8 cellular contexts compared by ENCODE assay signal in genomic region chr13:76473552-76474134, GRCh38.
DNase-seq lines count a peak whose midpoint lies in the region; ATAC-seq, FAIRE-seq and TF ChIP-seq lines count a peak whose summit lies in the region.

No MANE protein-coding gene starts in this region.

- peak; percentile 99 for ATAC-seq in HG02852 (IDR thresholded peaks at IDR 0.05; ENCODE audit: unreplicated experiment)

- H3K4me3 ChIP-seq in astrocyte of the cerebellum (ENCODE audit: low read depth, low read length) (no peak overlapping the region), small intestine (ENCODE audit: low read depth in 1 of 2, low read length in 2 of 2) (no peak overlapping the region)

- no peaks in the 10 kb centered on the region for H3K36me3 ChIP-seq in small intestine (ENCODE audit: control insufficient read depth in 2 of 2, insufficient read depth in 2 of 2, low read length in 2 of 2)

- no peak for FAIRE-seq in small intestine (lab: Jason Lieb, UNC)

- no peaks in the 10 kb centered on the region for H3K27me3 ChIP-seq in small intestine (ENCODE audit: control insufficient read depth in 2 of 2, insufficient read depth in 2 of 2, low read length in 2 of 2)

- H3K27ac ChIP-seq in small intestine (ENCODE audit: low read depth in 1 of 2, low read length in 1 of 2): no peak overlapping the region

- no peaks in the 10 kb centered on the region for H3K9me3 ChIP-seq in small intestine (ENCODE audit: control insufficient read depth, low read depth)

- TF ChIP-seq CTCF in astrocyte of the cerebellum (IDR thresholded peaks at IDR 0.05; ENCODE audit: low read depth, low read length, missing control alignments): peak; percentile 71

- no peaks in the 10 kb centered on the region for H3K4me1 ChIP-seq in small intestine (ENCODE audit: control insufficient read depth in 2 of 2, insufficient read depth in 1 of 2, low read depth in 1 of 2, low read length in 1 of 2)

- in situ Hi-C loops in astrocyte of the cerebellum (cut with HindIII; ENCODE audit: low sequenced_read_pairs): loop anchor here (10.0 kb wide), 1 partner anchor 609 kb away; no protein-coding TSS in a partner anchor

- peak; percentile 39 for DNase-seq in NK-92 treated with Interleukin-12 subunit alpha and Interleukin-12 subunit beta, amount 100 ng/mL, for 24 hours (lab: John Stamatoyannopoulos, UW)
- DNase-seq in NK-92 (lab: John Stamatoyannopoulos, UW; ENCODE audit: unreplicated experiment) (no peak), NCI-H1417 treated with DMSO at 0.1 percent for 48 hours (lab: John Stamatoyannopoulos, UW) (peak; percentile 17), T-helper 22 cell (ENCODE audit: low read depth) (peak; percentile 18), astrocyte of the cerebellum (ENCODE audit: low read depth) (peak; percentile 75), hippocampal formation (lab: John Stamatoyannopoulos, UW) (peak; percentile 39 to 59), small intestine (peak; percentile 69)
